12 cellular contexts compared by ENCODE assay signal in the genomic region with DNA sequence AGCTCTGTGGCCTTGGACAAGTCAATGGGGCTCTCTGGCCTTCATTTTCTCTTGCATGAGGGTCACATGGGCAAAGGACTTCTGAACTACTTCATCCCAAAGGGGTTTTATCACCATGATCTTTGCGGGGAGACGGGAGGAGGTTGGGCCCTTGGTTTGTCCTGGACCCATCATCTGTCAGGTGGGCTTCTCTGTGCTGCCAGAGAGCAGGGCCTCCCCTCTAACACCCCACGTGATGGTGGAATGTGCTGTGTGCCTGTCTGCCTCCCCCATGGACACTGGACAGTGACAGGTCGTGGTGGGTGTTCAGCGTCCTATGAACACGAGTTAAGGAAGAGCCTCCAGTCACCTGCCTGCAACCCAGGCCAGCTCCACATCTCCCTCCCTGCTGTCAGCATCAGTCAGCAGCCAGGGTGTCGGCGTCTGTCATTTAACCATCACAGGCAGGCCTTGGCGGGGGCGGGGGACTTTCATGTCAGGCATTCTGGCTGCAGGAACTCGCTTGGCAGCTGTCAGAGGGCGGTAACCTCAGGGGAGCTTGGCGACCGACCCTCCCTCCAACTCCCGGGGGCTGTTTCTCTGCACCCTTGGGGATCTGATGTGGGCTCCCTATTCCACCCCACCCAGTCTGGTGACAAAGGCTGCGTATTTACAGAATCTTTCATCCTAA. TPM values are rescaled to one million over a fixed set of nuclear protein-coding genes. Genes with fewer than 3 reads are reported as not detected.
DNase-seq lines count a peak whose midpoint lies in the region; ATAC-seq and TF ChIP-seq lines count a peak whose summit lies in the region.
"Had no signal": no experiment of that assay in that cellular context is flagged by ENCODE, and none has a peak within 500 bp of the region (broad histone marks: within the 10 kb centered on the region; RNA-seq: fewer than 3 reads in every experiment).

No MANE protein-coding gene starts in this region.

- DNase-seq in DND-41 (peak; percentile 61), T-helper 9 cell (peak; percentile 58), NCI-H146 treated with DMSO at 0.1 percent for 48 hours (lab: John Stamatoyannopoulos, UW; ENCODE audit: unreplicated experiment) (no peak), hypothalamus (lab: John Stamatoyannopoulos, UW) (no peak), cardiac septum (ENCODE audit: low spot score) (no peak), UCSD-AML1 (lab: John Stamatoyannopoulos, UW; ENCODE audit: unreplicated experiment) (no peak)
- DNase-seq in activated naive CD4-positive, alpha-beta T cell treated with anti-CD3 and anti-CD28 coated beads, Interleukin-2, amount 10 ng/mL, durations not matched to agents 7 days and 5 days = peak; percentile 81
- DNase-seq in stimulated activated CD4-positive, alpha-beta T cell treated with anti-CD3 and anti-CD28 coated beads, Interleukin-1b, Interleukin-23, amount 100 ng/mL, for 4 hours (ENCODE audit: low read depth in 2 of 2) = peak; percentile 65
- DNase-seq: NCI-H1417 treated with DMSO at 0.1 percent for 48 hours, ovary, WERI-Rb-1 had no signal

- peaks cover 41% of the 10 kb centered on the region for H3K4me1 ChIP-seq in DND-41 (ENCODE audit: insufficient read depth, low read length)

- H3K27ac Mint-ChIP-seq in activated naive CD4-positive, alpha-beta T cell treated with anti-CD3 and anti-CD28 coated beads, Interleukin-2, amount 10 ng/mL, durations not matched to agents 7 days and 5 days = peak overlapping the region; percentile 96

- H3K27me3 ChIP-seq in DND-41 (ENCODE audit: insufficient read depth, low read length, poor library complexity) = no peaks in the 10 kb centered on the region
- H3K27me3 ChIP-seq: ovary had no signal

- peaks cover 28% of the 10 kb centered on the region for H3K79me2 ChIP-seq in DND-41 (ENCODE audit: insufficient read depth, low read length)

- H3K4me3 Mint-ChIP-seq in activated naive CD4-positive, alpha-beta T cell treated with anti-CD3 and anti-CD28 coated beads, Interleukin-2, amount 10 ng/mL, durations not matched to agents 7 days and 5 days = peak overlapping the region; percentile 97

- no peak overlapping the region for H3K9ac ChIP-seq in DND-41 (ENCODE audit: low read depth, low read length)

- TF ChIP-seq CTCF in DND-41 (IDR thresholded peaks at IDR 0.05; ENCODE audit: borderline replicate concordance, extremely low read depth, low read length, poor library complexity, severe bottlenecking) = no peak

- CTCF ChIA-PET in activated naive CD4-positive, alpha-beta T cell treated with anti-CD3 and anti-CD28 coated beads, Interleukin-2, amount 10 ng/mL, durations not matched to agents 7 days and 5 days (lab: Charles Lee) = interaction anchor here (1.0 to 1.6 kb wide), 4 partner anchors 9 to 114 kb away, joined by 3 to 12 read pairs (median 4); a partner anchor contains a TSS

- no peak for ATAC-seq in DND-41 (ENCODE audit: insufficient read depth, low read depth)

- peak overlapping the region; percentile 11 for H3K4me2 ChIP-seq in DND-41 (ENCODE audit: insufficient read depth, low read length)

- no peaks in the 10 kb centered on the region for H3K27me3 Mint-ChIP-seq in activated naive CD4-positive, alpha-beta T cell treated with anti-CD3 and anti-CD28 coated beads, Interleukin-2, amount 10 ng/mL, durations not matched to agents 7 days and 5 days

- H3K4me1 Mint-ChIP-seq in activated naive CD4-positive, alpha-beta T cell treated with anti-CD3 and anti-CD28 coated beads, Interleukin-2, amount 10 ng/mL, durations not matched to agents 7 days and 5 days = peaks cover 47% of the 10 kb centered on the region

- no peak overlapping the region for H3K27ac ChIP-seq in DND-41 (ENCODE audit: low read length)
- H3K27ac ChIP-seq: ovary, WERI-Rb-1 had no signal

- H3K4me3 ChIP-seq in DND-41 (ENCODE audit: low read depth in 1 of 2, low read length in 2 of 2) = no peak overlapping the region
- H3K4me3 ChIP-seq: HAP-1, ovary had no signal

- peaks cover 27% of the 10 kb centered on the region for H3K36me3 Mint-ChIP-seq in activated naive CD4-positive, alpha-beta T cell treated with anti-CD3 and anti-CD28 coated beads, Interleukin-2, amount 10 ng/mL, durations not matched to agents 7 days and 5 days

- H3K36me3 ChIP-seq in DND-41 (ENCODE audit: insufficient read depth, low read length) = peaks cover 12% of the 10 kb centered on the region
- H3K36me3 ChIP-seq: HAP-1, ovary had no signal

- intact Hi-C loops in cardiac septum (cut with DNase I) = loop anchor here (5.0 kb wide), 1 partner anchor 56 kb away; a partner anchor contains a TSS

- H3K9me3 ChIP-seq in DND-41 (ENCODE audit: insufficient read depth, low read length, severe bottlenecking) = no peaks in the 10 kb centered on the region
- H3K9me3 ChIP-seq: HAP-1, ovary had no signal

- no peak overlapping the region for H2AFZ ChIP-seq in DND-41 (ENCODE audit: low read depth, low read length)

- no peaks in the 10 kb centered on the region for H3K9me3 Mint-ChIP-seq in activated naive CD4-positive, alpha-beta T cell treated with anti-CD3 and anti-CD28 coated beads, Interleukin-2, amount 10 ng/mL, durations not matched to agents 7 days and 5 days

- peaks cover 17% of the 10 kb centered on the region for H4K20me1 ChIP-seq in DND-41 (ENCODE audit: insufficient read depth, low read length)

RNA-seq across cellular contexts. Expression of a gene that starts 2.6 kb away (rescaled TPM):
- total RNA-seq in cardiac septum = 130 TPM

RNA-seq across cellular contexts. Expression of a gene that starts 35.5 kb away (rescaled TPM):
- 8.1 TPM for total RNA-seq in cardiac septum

RNA-seq across cellular contexts. Expression of a gene that starts 52.7 kb away (rescaled TPM):
- total RNA-seq in cardiac septum = 34.3 TPM

RNA-seq across cellular contexts. Expression of a gene that starts 57.7 kb away (rescaled TPM):
- total RNA-seq in cardiac septum = 24.0 TPM

Comparison
In these comparisons a context has a peak if more than half of its experiments do, and no peak if none do; other contexts are left out.
1. DNase-seq: peak in DND-41 (single experiment), T-helper 9 cell (single experiment), activated naive CD4-positive, alpha-beta T cell treated with anti-CD3 and anti-CD28 coated beads, Interleukin-2, amount 10 ng/mL, durations not matched to agents 7 days and 5 days (single experiment) and stimulated activated CD4-positive, alpha-beta T cell treated with anti-CD3 and anti-CD28 coated beads, Interleukin-1b, Interleukin-23, amount 100 ng/mL, for 4 hours (2 of 2); none in NCI-H146 treated with DMSO at 0.1 percent for 48 hours (single experiment), hypothalamus (0 of 51), cardiac septum (single experiment) and UCSD-AML1 (single experiment).